ENCODE assay signal across 25 cellular contexts in the genomic region with DNA sequence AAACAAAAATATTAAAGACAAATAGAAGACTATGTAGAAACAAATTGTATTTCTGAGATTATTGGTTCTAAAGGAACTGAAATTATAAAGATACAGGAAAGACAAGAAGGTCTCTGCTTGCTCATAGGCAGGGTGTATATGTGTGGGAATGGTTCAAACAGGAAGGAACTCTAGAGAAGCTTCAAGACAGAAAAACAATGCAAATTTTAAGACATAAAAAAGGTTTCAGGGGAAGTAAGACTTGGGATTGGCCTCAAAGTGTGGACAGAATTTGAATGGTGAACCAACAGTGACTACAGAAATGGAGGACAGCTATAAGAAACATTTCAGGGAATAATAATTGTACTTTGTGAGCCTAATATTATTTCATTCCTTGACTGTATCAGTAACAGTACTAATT. TPM values are rescaled to one million over a fixed set of nuclear protein-coding genes. Genes with fewer than 3 reads are reported as not detected.
DNase-seq lines count a peak whose midpoint lies in the region; ATAC-seq, FAIRE-seq and TF ChIP-seq lines count a peak whose summit lies in the region.
"Had no signal": no experiment of that assay in that cellular context is flagged by ENCODE, and none has a peak within 500 bp of the region (broad histone marks: within the 10 kb centered on the region; RNA-seq: fewer than 3 reads in every experiment).

No MANE protein-coding gene starts in this region.

- TF ChIP-seq RAD21 in GM12878 (IDR thresholded peaks at IDR 0.05; ENCODE audit: insufficient read depth, low read depth, low read length) = no peak

- TF ChIP-seq EP300 in GM12878 (IDR thresholded peaks at IDR 0.05; ENCODE audit: borderline replicate concordance in 1 of 2, control insufficient read depth in 1 of 2, low read depth in 2 of 2, low read length in 2 of 2) = no peak

- H3K27ac ChIP-seq in GM12878 (ENCODE audit: control insufficient read depth, insufficient read depth) (no peak overlapping the region; the same call in 1 of the 2 replicates), smooth muscle cell (ENCODE audit: low read depth) (no peak overlapping the region)
- H3K27ac ChIP-seq: KMS-11, SJSA1 had no signal

- H3K9me3 Mint-ChIP-seq in natural killer cell = no peaks in the 10 kb centered on the region
- no peaks in the 10 kb centered on the region for H3K9me3 Mint-ChIP-seq in natural killer cell treated with Interleukin-12 subunit alpha and Interleukin-12 subunit beta and Interleukin-15 and Interleukin-18, amount 100 ng/mL, for 72 hours

- peaks cover 4% of the 10 kb centered on the region for H3K4me1 ChIP-seq in Loucy (ENCODE audit: insufficient read depth, low read length, poor library complexity, severe bottlenecking)
- H3K4me1 ChIP-seq in GM12878 (ENCODE audit: control insufficient read depth, insufficient read depth, low read length) = peaks cover 34% of the 10 kb centered on the region
- peaks cover 6% of the 10 kb centered on the region for H3K4me1 ChIP-seq in smooth muscle cell (ENCODE audit: low read depth)
- H3K4me1 ChIP-seq: Caco-2 had no signal

- peak overlapping the region; percentile 70 for H2AFZ ChIP-seq in Loucy (ENCODE audit: low read length)
- H2AFZ ChIP-seq in GM12878 (ENCODE audit: control insufficient read depth, low read depth, low read length) = no peak overlapping the region
- no peak overlapping the region for H2AFZ ChIP-seq in smooth muscle cell (ENCODE audit: low read depth)

- no peaks in the 10 kb centered on the region for H3K27me3 Mint-ChIP-seq in natural killer cell (ENCODE audit: low read depth in 2 of 2)
- no peaks in the 10 kb centered on the region for H3K27me3 Mint-ChIP-seq in natural killer cell treated with Interleukin-12 subunit alpha and Interleukin-12 subunit beta and Interleukin-15 and Interleukin-18, amount 100 ng/mL, for 72 hours
- H3K27me3 Mint-ChIP-seq: CD4-positive, alpha-beta memory T cell had no signal

- no peaks in the 10 kb centered on the region for H3K9me3 ChIP-seq in Loucy (ENCODE audit: insufficient read depth, low read depth, low read length)
- no peaks in the 10 kb centered on the region for H3K9me3 ChIP-seq in GM12878 (replicated peaks; ENCODE audit: control insufficient read depth, insufficient read depth, low read length)
- no peaks in the 10 kb centered on the region for H3K9me3 ChIP-seq in smooth muscle cell (replicated peaks; ENCODE audit: low read depth)
- H3K9me3 ChIP-seq: Caco-2, SJSA1 had no signal

- no peak for TF ChIP-seq CTCF in natural killer cell (IDR thresholded peaks at IDR 0.05)
- TF ChIP-seq CTCF in Loucy (conservative IDR thresholded peaks at IDR 0.05; ENCODE audit: low read length) = no peak
- no peak for TF ChIP-seq CTCF in GM12878 (IDR thresholded peaks at IDR 0.05 in 2 of 3, conservative IDR thresholded peaks at IDR 0.05 in 1 of 3; ENCODE audit: control insufficient read depth in 2 of 3, extremely low read depth in 1 of 3, insufficient read depth in 1 of 3, low read depth in 3 of 3, low read length in 3 of 3)
- TF ChIP-seq CTCF in GM20000 (IDR thresholded peaks at IDR 0.05; ENCODE audit: extremely low read depth, missing control alignments) = no peak
- TF ChIP-seq CTCF in smooth muscle cell (IDR thresholded peaks at IDR 0.05; ENCODE audit: borderline replicate concordance, insufficient read depth, poor library complexity, severe bottlenecking) = no peak

- POLR2A ChIA-PET in GM12878 (lab: Charles Lee) = interaction anchor here (0.6 to 5.0 kb wide), 5 partner anchors 11 to 1823 kb away, joined by 3 to 71 read pairs (median 3); a partner anchor contains a TSS

- no TSS peak for BruUV-seq in GM12878 (replicated peaks; lab: Mats Ljungman, UMichigan)

- H3K27ac Mint-ChIP-seq in natural killer cell = no peak overlapping the region
- no peak overlapping the region for H3K27ac Mint-ChIP-seq in natural killer cell treated with Interleukin-12 subunit alpha and Interleukin-12 subunit beta and Interleukin-15 and Interleukin-18, amount 100 ng/mL, for 72 hours
- H3K27ac Mint-ChIP-seq: CD4-positive, alpha-beta memory T cell had no signal

- H3K9ac ChIP-seq in Loucy (ENCODE audit: low read depth, low read length, poor library complexity, severe bottlenecking) (no peak overlapping the region), GM12878 (ENCODE audit: control insufficient read depth, insufficient read depth, low read length) (no peak overlapping the region; the same call in 1 of the 2 replicates), smooth muscle cell (ENCODE audit: low read depth) (no peak overlapping the region)
- H3K9ac ChIP-seq: KMS-11 had no signal

- H3K27me3 ChIP-seq in Loucy (ENCODE audit: insufficient read depth, low read length, poor library complexity, severe bottlenecking) (no peaks in the 10 kb centered on the region), GM12878 (replicated peaks in 1 of 2; ENCODE audit: control insufficient read depth in 2 of 2, insufficient read depth in 2 of 2, low read length in 1 of 2) (no peaks in the 10 kb centered on the region), smooth muscle cell (ENCODE audit: low read depth) (no peaks in the 10 kb centered on the region)
- H3K27me3 ChIP-seq: SJSA1 had no signal

- ATAC-seq in natural killer cell (no peak), GM12878 (no peak), HG03342 (IDR thresholded peaks at IDR 0.05; ENCODE audit: unreplicated experiment) (no peak)
- no peak for ATAC-seq in natural killer cell treated with Interleukin-12 subunit alpha and Interleukin-12 subunit beta and Interleukin-15 and Interleukin-18, amount 100 ng/mL, for 72 hours
- ATAC-seq: Right ventricle myocardium inferior had no signal

- no peak for TF ChIP-seq POLR2A in GM12878 (IDR thresholded peaks at IDR 0.05; ENCODE audit: low read depth, low read length)

- H3K4me3 Mint-ChIP-seq in natural killer cell = peak overlapping the region; percentile 8
- H3K4me3 Mint-ChIP-seq in natural killer cell treated with Interleukin-12 subunit alpha and Interleukin-12 subunit beta and Interleukin-15 and Interleukin-18, amount 100 ng/mL, for 72 hours = no peak overlapping the region

- H3K4me1 Mint-ChIP-seq in natural killer cell = peaks cover 30 to 33% of the 10 kb centered on the region in 2 donors
- H3K4me1 Mint-ChIP-seq in natural killer cell treated with Interleukin-12 subunit alpha and Interleukin-12 subunit beta and Interleukin-15 and Interleukin-18, amount 100 ng/mL, for 72 hours (ENCODE audit: low read depth in 2 of 2) = peaks cover 28 to 36% of the 10 kb centered on the region in 2 donors

- CTCF ChIA-PET in GM12878 (lab: Yijun Ruan, JAX) = no interaction called here

- H3K9me2 ChIP-seq in Loucy (replicated peaks; ENCODE audit: low read depth, low read length) = no peaks in the 10 kb centered on the region

- no peaks in the 10 kb centered on the region for H4K20me1 ChIP-seq in Loucy (ENCODE audit: insufficient read depth, low read length, poor library complexity, severe bottlenecking)
- no peaks in the 10 kb centered on the region for H4K20me1 ChIP-seq in GM12878 (ENCODE audit: control insufficient read depth, insufficient read depth)
- no peaks in the 10 kb centered on the region for H4K20me1 ChIP-seq in smooth muscle cell (ENCODE audit: low read depth)

- H3F3A ChIP-seq in Loucy (ENCODE audit: low read depth) = peaks cover 9% of the 10 kb centered on the region
- peaks cover 2% of the 10 kb centered on the region for H3F3A ChIP-seq in smooth muscle cell (ENCODE audit: low read depth)

- intact Hi-C loops in natural killer cell (cut with micrococcal nuclease) = no loop called here
- intact Hi-C loops in GM12878 (cut with micrococcal nuclease; ENCODE audit: unreplicated experiment) = no loop called here

- H3K4me2 ChIP-seq in Loucy (ENCODE audit: low read depth, low read length, poor library complexity, severe bottlenecking) (no peak overlapping the region), GM12878 (ENCODE audit: control insufficient read depth, insufficient read depth) (peak overlapping the region; percentile 50), smooth muscle cell (no peak overlapping the region)
- H3K4me2 ChIP-seq: KMS-11 had no signal

- H3K36me3 ChIP-seq in Loucy (ENCODE audit: insufficient read depth, low read length) (no peaks in the 10 kb centered on the region), GM12878 (ENCODE audit: control insufficient read depth in 2 of 2, insufficient read depth in 2 of 2, low read length in 1 of 2) (no peaks in the 10 kb centered on the region), smooth muscle cell (ENCODE audit: low read depth) (no peaks in the 10 kb centered on the region)
- H3K36me3 ChIP-seq: SJSA1 had no signal

- SMC1A ChIA-PET in GM12878 (lab: Charles Lee; ENCODE audit: uncharacterized antibody, unreplicated experiment) = interaction anchor here (1.7 kb wide), 2 partner anchors 12 to 34 kb away, joined by 4 read pairs; no protein-coding TSS in a partner anchor

- RAD21 ChIA-PET in GM12878 (lab: Charles Lee; ENCODE audit: unreplicated experiment) = no interaction called here

- no peaks in the 10 kb centered on the region for H3K79me2 ChIP-seq in Loucy (ENCODE audit: insufficient read depth, low read length)
- H3K79me2 ChIP-seq in GM12878 (ENCODE audit: control insufficient read depth, insufficient read depth, low read length) = no peaks in the 10 kb centered on the region; the same call in none of the 2 replicates
- no peaks in the 10 kb centered on the region for H3K79me2 ChIP-seq in smooth muscle cell (ENCODE audit: low read depth)

- no peak overlapping the region for H3K4me3 ChIP-seq in Loucy (ENCODE audit: low read length, poor library complexity, severe bottlenecking)
- H3K4me3 ChIP-seq in GM12878 = no peak overlapping the region
- no peak overlapping the region for H3K4me3 ChIP-seq in smooth muscle cell
- H3K4me3 ChIP-seq: SJSA1 had no signal

- no peak for DNase-seq in natural killer cell
- no peak for DNase-seq in natural killer cell treated with Interleukin-12 subunit alpha and Interleukin-12 subunit beta and Interleukin-15 and Interleukin-18, amount 100 ng/mL, for 72 hours (ENCODE audit: low spot score)
- DNase-seq in GM12878 (ENCODE audit: low read depth, low spot score) = no peak
- no peak for DNase-seq in GM20000 (ENCODE audit: low spot score)
- DNase-seq in smooth muscle cell (lab: John Stamatoyannopoulos, UW; ENCODE audit: unreplicated experiment) = no peak
- DNase-seq: Caco-2; CD4-positive, alpha-beta memory T cell; DND-41; GOT3; NCI-H1092 treated with DMSO at 0.1 percent for 48 hours; NCI-H1436 treated with DMSO at 0.1 percent for 48 hours; NCI-H1930; NCI-H2227 treated with DMSO at 0.1 percent for 48 hours; NCI-H510A; NCI-H748 treated with DMSO at 0.1 percent for 48 hours had no signal

- FAIRE-seq in GM12878 (lab: Jason Lieb, UNC) = no peak
- FAIRE-seq: HTR-8/SVneo, RCC 7860 had no signal

- no peaks in the 10 kb centered on the region for H3K36me3 Mint-ChIP-seq in natural killer cell
- no peaks in the 10 kb centered on the region for H3K36me3 Mint-ChIP-seq in natural killer cell treated with Interleukin-12 subunit alpha and Interleukin-12 subunit beta and Interleukin-15 and Interleukin-18, amount 100 ng/mL, for 72 hours

- in situ Hi-C loops in GM12878 (cut with MboI) = no loop called here

RNA-seq across cellular contexts. Expression of a gene that starts 50.3 kb away (rescaled TPM):
- total RNA-seq in natural killer cell (not detected), GM12878 (2014; rRNA removed) (not detected in 2 replicates), GM12878 (2014; rRNA removed; fragmentation: Illumina TruSeq; extraction: Trizol) (not detected in 2 replicates), GM12878 (2021) (not detected in 2 replicates), smooth muscle cell (not detected in 2 replicates)
- not detected for total RNA-seq in natural killer cell treated with Interleukin-12 subunit alpha and Interleukin-12 subunit beta and Interleukin-15 and Interleukin-18, amount 100 ng/mL, for 72 hours
- not detected in 2 replicates for total RNA-seq in GM12878 (2013; cell fraction: nucleolus; rRNA removed)
- polyA plus RNA-seq in GM12878 (2011; ENCODE audit: low read depth) = not detected
- polyA plus RNA-seq in GM12878 (2011; rRNA removed) (not detected in 2 replicates), GM12878 (2014; fragmentation: Illumina TruSeq; extraction: Trizol) (not detected in 2 replicates), GM12878 (2014; fragmentation: Nextera tagmentation; extraction: Ambion mirVana) (not detected), GM12878 (2014; rRNA removed) (not detected in 2 replicates), GM12878 (2016; fragmentation: Nextera tagmentation; extraction: Ambion mirVana) (not detected), smooth muscle cell (not detected in 2 replicates)
- not detected in 2 replicates for polyA plus RNA-seq in GM12878 (2011; cell fraction: cytosol; rRNA removed)
- polyA plus RNA-seq in GM12878 (2011; cell fraction: nucleus; rRNA removed) = not detected in 2 replicates
- not detected in 2 replicates for polyA plus RNA-seq in GM12878 (2012)
- polyA minus RNA-seq in GM12878 (2011; rRNA and poly(A)+ RNA removed) = not detected in 2 replicates
- polyA minus RNA-seq in GM12878 (2011; cell fraction: cytosol; rRNA and poly(A)+ RNA removed) = not detected in 2 replicates
- not detected in 2 replicates for polyA minus RNA-seq in GM12878 (2011; cell fraction: nucleus; rRNA and poly(A)+ RNA removed)
- total RNA-seq: Caco-2; CD4-positive, alpha-beta memory T cell; G401; M059J; Right ventricle myocardium inferior; SJSA1 had no signal
- polyA plus RNA-seq: BJ; CD4-positive, alpha-beta memory T cell had no signal
